Comparison of ENCODE assay signal across 8 cellular contexts in genomic region chr11:35082322-35083180, GRCh38. TPM values are rescaled to one million over a fixed set of nuclear protein-coding genes. Genes with fewer than 3 reads are reported as not detected.
A peak's percentile ranks its signal among the peaks of the same experiment; 100 is the strongest.
DNase-seq lines count a peak whose midpoint lies in the region; ATAC-seq and TF ChIP-seq lines count a peak whose summit lies in the region.

No MANE protein-coding gene starts in this region.

- peaks cover 69% of the 10 kb centered on the region for H3K4me1 ChIP-seq in CD8-positive, alpha-beta T cell (ENCODE audit: insufficient read depth, low read length)

- H3K36me3 Mint-ChIP-seq in CD8-positive, alpha-beta T cell: no peaks in the 10 kb centered on the region

- H3K9me3 ChIP-seq in CD8-positive, alpha-beta T cell (ENCODE audit: low read length): no peaks in the 10 kb centered on the region

- peak overlapping the region; percentile 98 for H3K27ac Mint-ChIP-seq in CD8-positive, alpha-beta T cell

- no peak for TF ChIP-seq CTCF in CD8-positive, alpha-beta T cell (IDR thresholded peaks at IDR 0.05)
- TF ChIP-seq CTCF in GM20000 (IDR thresholded peaks at IDR 0.05; ENCODE audit: extremely low read depth, missing control alignments) (no peak), brain microvascular endothelial cell (IDR thresholded peaks at IDR 0.05; ENCODE audit: low read depth, low read length, missing control alignments) (no peak)

- H3K4me1 Mint-ChIP-seq in CD8-positive, alpha-beta T cell (ENCODE audit: low read depth): peaks cover 83% of the 10 kb centered on the region

- no peaks in the 10 kb centered on the region for H3K36me3 ChIP-seq in CD8-positive, alpha-beta T cell (ENCODE audit: insufficient read depth, low read length)
- H3K36me3 ChIP-seq in brain microvascular endothelial cell (replicated peaks): no peaks in the 10 kb centered on the region

- DNase-seq in CD8-positive, alpha-beta T cell: peak; percentile 70 to 91 (median 83)
- DNase-seq in GM20000 (ENCODE audit: low spot score) (peak; percentile 80), UCSD-AML1 (lab: John Stamatoyannopoulos, UW; ENCODE audit: unreplicated experiment) (peak; percentile 76), brain microvascular endothelial cell (peak; percentile 89), left colon (peak; percentile 66 to 77), NCI-H1417 treated with DMSO at 0.1 percent for 48 hours (lab: John Stamatoyannopoulos, UW) (no peak)
- peak; percentile 63 for DNase-seq in stimulated activated CD8-positive, alpha-beta memory T cell treated with anti-CD3 and anti-CD28 coated beads, Interleukin-12 subunit alpha, Interleukin-12 subunit beta, amount 100 ng/mL, for 4 hours (ENCODE audit: low read depth)

- H3K4me3 ChIP-seq in CD8-positive, alpha-beta T cell (ENCODE audit: low read depth, low read length): peak overlapping the region; percentile 40
- H3K4me3 ChIP-seq in brain microvascular endothelial cell (ENCODE audit: low read depth, low read length): peak overlapping the region; percentile 9

- ATAC-seq in CD8-positive, alpha-beta T cell: peak; percentile 79
- peak; percentile 44 for ATAC-seq in HG03575 (IDR thresholded peaks at IDR 0.05; ENCODE audit: extremely low read depth, insufficient number of reproducible peaks, low FRiP score, unreplicated experiment)
- ATAC-seq in left colon: peak; percentile 60

- POLR2A ChIA-PET in CD8-positive, alpha-beta T cell (lab: Charles Lee): interaction anchor here (1.2 kb wide), 1 partner anchor 57 kb away, joined by 5 read pairs; the partner anchor contains the start of gene CD44

- CTCF ChIA-PET in CD8-positive, alpha-beta T cell (lab: Charles Lee): interaction anchor here (1.3 kb wide), 1 partner anchor 37 kb away, joined by 4 read pairs; no protein-coding TSS in a partner anchor

- no peaks in the 10 kb centered on the region for H3K27me3 Mint-ChIP-seq in CD8-positive, alpha-beta T cell (ENCODE audit: low read depth)

- in situ Hi-C loops in brain microvascular endothelial cell (cut with HindIII; ENCODE audit: low pct_ligation_motif_present, low sequenced_read_pairs): no loop called here

- H3K27me3 ChIP-seq in CD8-positive, alpha-beta T cell (ENCODE audit: insufficient read depth, low read length): no peaks in the 10 kb centered on the region
- no peaks in the 10 kb centered on the region for H3K27me3 ChIP-seq in brain microvascular endothelial cell (replicated peaks)

- H3K27ac ChIP-seq in CD8-positive, alpha-beta T cell (ENCODE audit: low read depth, low read length): peak overlapping the region; percentile 73
- peak overlapping the region; percentile 95 for H3K27ac ChIP-seq in brain microvascular endothelial cell

- H3K9me3 Mint-ChIP-seq in CD8-positive, alpha-beta T cell: no peaks in the 10 kb centered on the region

- H3K4me3 Mint-ChIP-seq in CD8-positive, alpha-beta T cell: peak overlapping the region; percentile 73

- intact Hi-C loops in CD8-positive, alpha-beta T cell (cut with DNase I, micrococcal nuclease): loop anchor here (1.0 to 5.0 kb wide), 9 partner anchors 24 to 85 kb away; partner anchors contain the start of gene CD44 (in 2 of the 2)
- intact Hi-C loops in left colon (cut with DNase I, micrococcal nuclease): no loop called here

RNA-seq across cellular contexts. Expression of gene CD44, which starts 56.4 kb away (rescaled TPM):
- 1,000 to 10,000 TPM; 1,070 to 1,104 TPM for total RNA-seq in CD8-positive, alpha-beta T cell
- 100 to 1,000 TPM in 1 of 2 donors, 10 to 100 TPM in 1; 99.1 to 107 TPM for total RNA-seq in left colon

Comparison
In these comparisons a context has a peak if more than half of its experiments do, and no peak if none do; other contexts are left out.
1. RNA of gene CD44, which starts 56.4 kb away (total RNA-seq): 1,070 to 1,104 TPM in CD8-positive, alpha-beta T cell; 99.1 to 107 TPM in left colon; every median in the first group is over 4 times any median in the second.
2. intact Hi-C loops: an anchor here in CD8-positive, alpha-beta T cell (1.0 to 5.0 kb wide); none called in left colon.
3. Peak in every context shown above with its lines, with median percentiles within 50 percentile points of each other: ATAC-seq.